19 cellular contexts compared by ENCODE assay signal in genomic region chr7:128302110-128302509, GRCh38. TPM values are rescaled to one million over a fixed set of nuclear protein-coding genes. Genes with fewer than 3 reads are reported as not detected.
DNase-seq lines count a peak whose midpoint lies in the region; ATAC-seq and TF ChIP-seq lines count a peak whose summit lies in the region.
"Had no signal": no experiment of that assay in that cellular context is flagged by ENCODE, and none has a peak within 500 bp of the region (broad histone marks: within the 10 kb centered on the region; RNA-seq: fewer than 3 reads in every experiment).

No MANE protein-coding gene starts in this region.

- CTCF ChIA-PET in activated CD4-positive, alpha-beta T cell treated with anti-CD3 and anti-CD28 coated beads, Interleukin-2, amount 10 ng/mL, durations not matched to agents 7 days and 5 days (lab: Charles Lee): interaction anchor here (1.5 kb wide), 1 partner anchor 18 kb away, joined by 3 read pairs; no protein-coding TSS in a partner anchor

- no peaks in the 10 kb centered on the region for H3K27me3 ChIP-seq in heart right ventricle
- H3K27me3 ChIP-seq: BLaER1 treated with 17β-estradiol and CSF1 and Interleukin-3, amounts not matched to agents 10 nM and 100 nM had no signal

- DNase-seq in NCI-H1105 treated with DMSO at 0.1 percent for 48 hours (lab: John Stamatoyannopoulos, UW) (peak; percentile 16), NCI-H1105 (lab: John Stamatoyannopoulos, UW) (no peak), NCI-H2227 (lab: John Stamatoyannopoulos, UW; ENCODE audit: unreplicated experiment) (peak; percentile 48), heart right ventricle (peak; percentile 22 to 39), posterior cingulate gyrus (peak in 7 of 10 donors; percentile 19 to 92 (median 48)), NOMO-1 treated with DMSO at 0.1 percent for 48 hours (lab: John Stamatoyannopoulos, UW; ENCODE audit: unreplicated experiment) (no peak), hepatic stellate cell (ENCODE audit: low spot score) (no peak)
- no peak for DNase-seq in activated CD4-positive, alpha-beta T cell treated with anti-CD3 and anti-CD28 coated beads, Interleukin-2, amount 10 ng/mL, durations not matched to agents 7 days and 5 days
- DNase-seq: DMS153, IMR-90, Kasumi-1, MM.1S, NCI-H1436 treated with DMSO at 0.1 percent for 48 hours, NCI-H2107, NCI-H69, PC-3 had no signal

- no peaks in the 10 kb centered on the region for H3K4me1 Mint-ChIP-seq in activated CD4-positive, alpha-beta T cell treated with anti-CD3 and anti-CD28 coated beads, Interleukin-2, amount 10 ng/mL, durations not matched to agents 7 days and 5 days

- peak overlapping the region in 2 of 10 donors; percentile 10 to 21 for H3K27ac ChIP-seq in heart right ventricle
- H3K27ac ChIP-seq: BLaER1 treated with 17β-estradiol and CSF1 and Interleukin-3, amounts not matched to agents 10 nM and 100 nM had no signal

- H3K27ac Mint-ChIP-seq in activated CD4-positive, alpha-beta T cell treated with anti-CD3 and anti-CD28 coated beads, Interleukin-2, amount 10 ng/mL, durations not matched to agents 7 days and 5 days: no peak overlapping the region

- peaks cover 0 to 48% (median 16%) of the 10 kb centered on the region in 9 donors for H3K36me3 ChIP-seq in heart right ventricle

- peaks cover 19% of the 10 kb centered on the region for H3K36me3 Mint-ChIP-seq in activated CD4-positive, alpha-beta T cell treated with anti-CD3 and anti-CD28 coated beads, Interleukin-2, amount 10 ng/mL, durations not matched to agents 7 days and 5 days (ENCODE audit: low read depth)

- no peaks in the 10 kb centered on the region for H3K9me3 ChIP-seq in heart right ventricle
- H3K9me3 ChIP-seq: BLaER1 treated with 17β-estradiol and CSF1 and Interleukin-3, amounts not matched to agents 10 nM and 100 nM; HAP-1 had no signal

- H3K4me3 ChIP-seq in heart right ventricle: no peak overlapping the region
- H3K4me3 ChIP-seq: BLaER1 treated with 17β-estradiol and CSF1 and Interleukin-3, amounts not matched to agents 10 nM and 100 nM; HAP-1 had no signal

- H3K9me3 Mint-ChIP-seq in activated CD4-positive, alpha-beta T cell treated with anti-CD3 and anti-CD28 coated beads, Interleukin-2, amount 10 ng/mL, durations not matched to agents 7 days and 5 days: no peaks in the 10 kb centered on the region

- POLR2A ChIA-PET in activated CD4-positive, alpha-beta T cell treated with anti-CD3 and anti-CD28 coated beads, Interleukin-2, amount 10 ng/mL, durations not matched to agents 7 days and 5 days (lab: Charles Lee): interaction anchor here (0.6 kb wide), 1 partner anchor 18 kb away, joined by 3 read pairs; no protein-coding TSS in a partner anchor

- peak in 5 of 8 donors; percentile 38 to 66 (median 52) for ATAC-seq in heart right ventricle
- ATAC-seq: PC-3 had no signal

- intact Hi-C loops in heart right ventricle (cut with DNase I): no loop called here
- intact Hi-C loops in posterior cingulate gyrus (cut with DNase I): no loop called here

- no peak overlapping the region for H3K4me3 Mint-ChIP-seq in activated CD4-positive, alpha-beta T cell treated with anti-CD3 and anti-CD28 coated beads, Interleukin-2, amount 10 ng/mL, durations not matched to agents 7 days and 5 days

- 41 to 44% methylated on average over 9 of the region's 9 CpGs for WGBS in heart right ventricle, 2 donors

- H3K27me3 Mint-ChIP-seq in activated CD4-positive, alpha-beta T cell treated with anti-CD3 and anti-CD28 coated beads, Interleukin-2, amount 10 ng/mL, durations not matched to agents 7 days and 5 days: no peaks in the 10 kb centered on the region

- H3K4me1 ChIP-seq in heart right ventricle: peaks cover 0 to 11% (median 5%) of the 10 kb centered on the region in 9 donors

- TF ChIP-seq CTCF in heart right ventricle (IDR thresholded peaks at IDR 0.05): no peak

RNA-seq across cellular contexts. Expression of gene RBM28, which starts 41.6 kb away (rescaled TPM):
- total RNA-seq in heart right ventricle: 10 to 100 TPM; 21.5 to 40.3 (median 28.3) TPM
- 10 to 100 TPM; 16.6 to 96.9 TPM for polyA plus RNA-seq in heart right ventricle
- total RNA-seq in activated CD4-positive, alpha-beta T cell treated with anti-CD3 and anti-CD28 coated beads, Interleukin-2, amount 10 ng/mL, durations not matched to agents 7 days and 5 days: 10 to 100 TPM; 35.1 to 37.3 TPM

RNA-seq across cellular contexts. Expression of gene PRRT4, which starts 59.4 kb away (rescaled TPM):
- 1 to 10 TPM in 9 of 10 donors, under 1 TPM in 1; 0.73 to 3.1 (median 2.0) TPM for total RNA-seq in heart right ventricle
- polyA plus RNA-seq in heart right ventricle: 1 to 10 TPM in 1 of 2 donors, under 1 TPM in 1; 0.67 to 2.0 TPM
- total RNA-seq in activated CD4-positive, alpha-beta T cell treated with anti-CD3 and anti-CD28 coated beads, Interleukin-2, amount 10 ng/mL, durations not matched to agents 7 days and 5 days: under 1 TPM; 0.21 to 0.25 TPM
- total RNA-seq: HT1080, IMR-90 had no signal
- polyA plus RNA-seq: IMR-90 had no signal

Comparison
In these comparisons a context has a peak if more than half of its experiments do, and no peak if none do; other contexts are left out.
1. DNase-seq: peak in NCI-H1105 treated with DMSO at 0.1 percent for 48 hours (single experiment), NCI-H2227 (single experiment), heart right ventricle (2 of 2) and posterior cingulate gyrus (7 of 10); none in NCI-H1105 (single experiment), NOMO-1 treated with DMSO at 0.1 percent for 48 hours (single experiment), hepatic stellate cell (single experiment) and activated CD4-positive, alpha-beta T cell treated with anti-CD3 and anti-CD28 coated beads, Interleukin-2, amount 10 ng/mL, durations not matched to agents 7 days and 5 days (single experiment).